ENCODE assay signal across 1 cellular context in genomic region chr17:65137076-65137935, GRCh38.
TF ChIP-seq lines count a peak whose summit lies in the region.

RGS9 (plus strand) TSS chr17:65137370; CDS start chr17:65137541, 171 bp downstream.

TF ChIP-seq in HepG2, 621 proteins besides CTCF, POLR2A, EP300 and RAD21 (continued from another document and continues in another):
- TF ChIP-seq ZBTB40 (IDR thresholded peaks at IDR 0.05) (no peak), ZBTB40 (CRISPR knock-in tag; IDR thresholded peaks at IDR 0.05) (0 out of 2 replicates have a peak, but pooled peaks have one; percentile 24), ETV5 (CRISPR knock-in tag; IDR thresholded peaks at IDR 0.05; ENCODE audit: borderline replicate concordance) (0 out of 2 replicates have a peak, but pooled peaks have one; percentile 23), ZNF552 (CRISPR knock-in tag; IDR thresholded peaks at IDR 0.05; ENCODE audit: borderline replicate concordance) (no peak), FOXM1 (CRISPR knock-in tag; IDR thresholded peaks at IDR 0.05) (no peak), FOXA1 (IDR thresholded peaks at IDR 0.05) (no peak), FOXA1 (CRISPR knock-in tag; IDR thresholded peaks at IDR 0.05) (no peak), SMYD3 (CRISPR knock-in tag; IDR thresholded peaks at IDR 0.05) (no peak), MTERF4 (CRISPR knock-in tag; IDR thresholded peaks at IDR 0.05) (peak; percentile 30; the same call in 1 of the 2 replicates), TARDBP (CRISPR knock-in tag; IDR thresholded peaks at IDR 0.05) (peak; percentile 54), ZNF253 (CRISPR knock-in tag; IDR thresholded peaks at IDR 0.05; ENCODE audit: borderline replicate concordance) (no peak), SMAD9 (CRISPR knock-in tag; IDR thresholded peaks at IDR 0.05) (no peak), RELA (CRISPR knock-in tag; IDR thresholded peaks at IDR 0.05) (no peak), ZNF883 (CRISPR knock-in tag; IDR thresholded peaks at IDR 0.05; ENCODE audit: not compliant biosample characterization) (no peak), ZNF891 (CRISPR knock-in tag; IDR thresholded peaks at IDR 0.05) (no peak), ZNF17 (CRISPR knock-in tag; IDR thresholded peaks at IDR 0.05) (no peak), FOXK2 (IDR thresholded peaks at IDR 0.05) (no peak), CREB3 (CRISPR knock-in tag; IDR thresholded peaks at IDR 0.05) (no peak), DRAP1 (CRISPR knock-in tag; IDR thresholded peaks at IDR 0.05) (peak; percentile 27; the same call in 1 of the 2 replicates), ZNF251 (CRISPR knock-in tag; IDR thresholded peaks at IDR 0.05) (no peak), ZBTB42 (CRISPR knock-in tag; IDR thresholded peaks at IDR 0.05) (no peak), ONECUT2 (CRISPR knock-in tag; IDR thresholded peaks at IDR 0.05) (no peak), MED8 (CRISPR knock-in tag; IDR thresholded peaks at IDR 0.05; ENCODE audit: insufficient replicate concordance) (peak; percentile 59), KLF13 (CRISPR knock-in tag; IDR thresholded peaks at IDR 0.05) (no peak), MIER3 (CRISPR knock-in tag; IDR thresholded peaks at IDR 0.05; ENCODE audit: borderline replicate concordance) (no peak), ELF1 (CRISPR knock-in tag; IDR thresholded peaks at IDR 0.05) (no peak), ZNF564 (CRISPR knock-in tag; IDR thresholded peaks at IDR 0.05) (0 out of 2 replicates have a peak, but pooled peaks have one; percentile 45), MED1 (CRISPR knock-in tag; IDR thresholded peaks at IDR 0.05) (no peak), SP4 (CRISPR knock-in tag; IDR thresholded peaks at IDR 0.05) (no peak), ZFP36L1 (CRISPR knock-in tag; IDR thresholded peaks at IDR 0.05) (no peak), ZNF530 (CRISPR knock-in tag; IDR thresholded peaks at IDR 0.05; ENCODE audit: low read depth) (no peak), HDAC1 (CRISPR knock-in tag; IDR thresholded peaks at IDR 0.05) (peak; percentile 69), DZIP1 (CRISPR knock-in tag; IDR thresholded peaks at IDR 0.05) (no peak), HMGA1 (CRISPR knock-in tag; conservative IDR thresholded peaks at IDR 0.05) (no peak), ZNF205 (CRISPR knock-in tag; IDR thresholded peaks at IDR 0.05) (no peak), ETS1 (CRISPR knock-in tag; IDR thresholded peaks at IDR 0.05) (no peak), BATF2 (CRISPR knock-in tag; IDR thresholded peaks at IDR 0.05) (no peak), ZFP90 (CRISPR knock-in tag; IDR thresholded peaks at IDR 0.05; ENCODE audit: borderline replicate concordance) (no peak), ELF3 (CRISPR knock-in tag; IDR thresholded peaks at IDR 0.05) (peak; percentile 39; the same call in 1 of the 2 replicates), HDAC6 (IDR thresholded peaks at IDR 0.05; ENCODE audit: low read depth, low read length) (no peak), THAP9 (CRISPR knock-in tag; IDR thresholded peaks at IDR 0.05; ENCODE audit: borderline replicate concordance) (no peak)
